Comparison of ENCODE assay signal across 1 cellular context in the genomic region with DNA sequence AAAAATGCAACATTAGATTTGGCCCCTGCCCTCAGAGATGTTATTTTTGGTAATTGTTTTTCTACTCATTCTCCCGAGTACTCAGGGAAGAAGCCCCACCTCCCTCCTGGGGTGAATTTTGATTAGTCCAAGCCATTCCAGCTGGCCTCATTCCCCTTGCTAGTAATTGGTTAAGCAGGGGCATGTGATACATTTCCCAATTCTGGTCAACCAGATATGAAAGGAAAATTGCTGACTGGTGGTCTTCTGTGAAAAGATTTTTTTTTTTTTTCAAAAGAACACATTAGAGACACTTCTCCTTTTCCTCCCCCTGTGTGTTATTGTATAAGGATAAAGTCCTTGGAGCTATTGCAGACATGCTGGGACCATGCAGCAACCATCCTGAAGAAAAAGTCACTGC.
TF ChIP-seq lines count a peak whose summit lies in the region.

No MANE protein-coding gene starts in this region.

TF ChIP-seq in K562, 482 proteins besides CTCF, POLR2A, EP300 and RAD21 (continued from another document):
- TF ChIP-seq, protein P1, sequence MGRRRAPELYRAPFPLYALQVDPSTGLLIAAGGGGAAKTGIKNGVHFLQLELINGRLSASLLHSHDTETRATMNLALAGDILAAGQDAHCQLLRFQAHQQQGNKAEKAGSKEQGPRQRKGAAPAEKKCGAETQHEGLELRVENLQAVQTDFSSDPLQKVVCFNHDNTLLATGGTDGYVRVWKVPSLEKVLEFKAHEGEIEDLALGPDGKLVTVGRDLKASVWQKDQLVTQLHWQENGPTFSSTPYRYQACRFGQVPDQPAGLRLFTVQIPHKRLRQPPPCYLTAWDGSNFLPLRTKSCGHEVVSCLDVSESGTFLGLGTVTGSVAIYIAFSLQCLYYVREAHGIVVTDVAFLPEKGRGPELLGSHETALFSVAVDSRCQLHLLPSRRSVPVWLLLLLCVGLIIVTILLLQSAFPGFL (CRISPR knock-in tag; IDR thresholded peaks at IDR 0.05) = no peak
- no peak for TF ChIP-seq DNMT1 (IDR thresholded peaks at IDR 0.05)
- TF ChIP-seq, protein P2, sequence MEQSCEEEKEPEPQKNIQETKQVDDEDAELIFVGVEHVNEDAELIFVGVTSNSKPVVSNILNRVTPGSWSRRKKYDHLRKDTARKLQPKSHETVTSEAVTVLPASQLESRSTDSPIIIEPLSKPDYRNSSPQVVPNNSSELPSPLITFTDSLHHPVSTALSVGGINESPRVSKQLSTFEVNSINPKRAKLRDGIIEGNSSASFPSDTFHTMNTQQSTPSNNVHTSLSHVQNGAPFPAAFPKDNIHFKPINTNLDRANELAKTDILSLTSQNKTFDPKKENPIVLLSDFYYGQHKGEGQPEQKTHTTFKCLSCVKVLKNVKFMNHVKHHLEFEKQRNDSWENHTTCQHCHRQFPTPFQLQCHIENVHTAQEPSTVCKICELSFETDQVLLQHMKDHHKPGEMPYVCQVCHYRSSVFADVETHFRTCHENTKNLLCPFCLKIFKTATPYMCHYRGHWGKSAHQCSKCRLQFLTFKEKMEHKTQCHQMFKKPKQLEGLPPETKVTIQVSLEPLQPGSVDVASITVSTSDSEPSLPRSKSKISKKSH (CRISPR knock-in tag; IDR thresholded peaks at IDR 0.05) = no peak
- TF ChIP-seq, protein P3, sequence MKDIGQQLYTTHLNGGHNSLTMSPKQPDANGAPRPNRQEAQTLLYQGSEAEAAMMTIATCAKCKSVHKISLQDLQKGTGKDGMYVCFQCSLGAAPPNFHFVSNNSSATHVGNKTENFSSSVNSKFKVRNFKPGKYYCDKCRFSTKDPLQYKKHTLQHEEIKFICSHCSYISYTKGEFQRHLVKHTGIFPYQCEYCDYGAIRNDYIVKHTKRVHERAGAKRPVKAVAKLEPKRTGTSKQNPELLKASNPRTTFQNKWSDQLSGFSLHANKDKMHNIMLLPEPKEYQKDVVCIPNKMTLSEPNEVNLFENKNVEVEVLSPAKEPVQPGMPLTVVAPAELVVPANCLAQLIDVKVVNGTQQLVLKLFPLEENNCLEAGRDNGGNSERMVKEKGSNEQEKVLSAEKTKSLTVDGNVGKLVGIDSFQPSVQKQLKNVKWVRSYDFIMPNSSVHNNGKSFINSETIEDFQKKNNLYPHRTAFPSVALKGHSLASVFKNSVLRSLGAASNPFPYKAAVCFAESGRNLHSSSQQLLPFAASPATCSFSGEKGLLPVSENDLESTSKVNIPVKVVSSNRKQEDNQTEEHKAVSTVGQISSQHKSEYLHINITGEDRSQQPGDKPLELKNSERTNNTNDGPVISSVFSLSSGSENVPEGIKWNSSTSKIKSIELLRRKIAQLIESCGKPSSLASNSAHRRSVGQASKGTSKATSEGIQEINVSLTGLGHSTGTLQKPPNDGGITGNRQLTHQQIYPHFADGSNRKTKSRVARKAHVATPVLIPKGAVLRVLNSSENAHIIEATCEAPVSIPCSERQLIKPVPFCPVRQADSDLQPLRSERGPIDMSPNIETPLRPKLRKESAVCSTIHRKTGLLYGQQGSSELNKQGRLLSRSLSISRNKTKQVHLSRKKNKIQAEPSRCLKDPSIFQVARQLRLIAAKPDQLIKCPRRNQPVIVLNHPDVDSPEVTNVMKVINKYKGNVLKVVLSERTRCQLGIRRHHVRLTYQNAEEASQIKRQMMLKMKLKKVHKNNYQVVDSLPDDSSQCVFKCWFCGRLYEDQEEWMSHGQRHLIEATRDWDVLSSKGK (CRISPR knock-in tag; IDR thresholded peaks at IDR 0.05) = no peak
- no peak for TF ChIP-seq ZNF24 (IDR thresholded peaks at IDR 0.05)
- TF ChIP-seq, protein P4, sequence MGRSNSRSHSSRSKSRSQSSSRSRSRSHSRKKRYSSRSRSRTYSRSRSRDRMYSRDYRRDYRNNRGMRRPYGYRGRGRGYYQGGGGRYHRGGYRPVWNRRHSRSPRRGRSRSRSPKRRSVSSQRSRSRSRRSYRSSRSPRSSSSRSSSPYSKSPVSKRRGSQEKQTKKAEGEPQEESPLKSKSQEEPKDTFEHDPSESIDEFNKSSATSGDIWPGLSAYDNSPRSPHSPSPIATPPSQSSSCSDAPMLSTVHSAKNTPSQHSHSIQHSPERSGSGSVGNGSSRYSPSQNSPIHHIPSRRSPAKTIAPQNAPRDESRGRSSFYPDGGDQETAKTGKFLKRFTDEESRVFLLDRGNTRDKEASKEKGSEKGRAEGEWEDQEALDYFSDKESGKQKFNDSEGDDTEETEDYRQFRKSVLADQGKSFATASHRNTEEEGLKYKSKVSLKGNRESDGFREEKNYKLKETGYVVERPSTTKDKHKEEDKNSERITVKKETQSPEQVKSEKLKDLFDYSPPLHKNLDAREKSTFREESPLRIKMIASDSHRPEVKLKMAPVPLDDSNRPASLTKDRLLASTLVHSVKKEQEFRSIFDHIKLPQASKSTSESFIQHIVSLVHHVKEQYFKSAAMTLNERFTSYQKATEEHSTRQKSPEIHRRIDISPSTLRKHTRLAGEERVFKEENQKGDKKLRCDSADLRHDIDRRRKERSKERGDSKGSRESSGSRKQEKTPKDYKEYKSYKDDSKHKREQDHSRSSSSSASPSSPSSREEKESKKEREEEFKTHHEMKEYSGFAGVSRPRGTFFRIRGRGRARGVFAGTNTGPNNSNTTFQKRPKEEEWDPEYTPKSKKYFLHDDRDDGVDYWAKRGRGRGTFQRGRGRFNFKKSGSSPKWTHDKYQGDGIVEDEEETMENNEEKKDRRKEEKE (IDR thresholded peaks at IDR 0.05; ENCODE audit: borderline replicate concordance in 1 of 2, control insufficient read depth in 1 of 2, low read depth in 2 of 2, low read length in 1 of 2) = no peak
- TF ChIP-seq, protein P5, sequence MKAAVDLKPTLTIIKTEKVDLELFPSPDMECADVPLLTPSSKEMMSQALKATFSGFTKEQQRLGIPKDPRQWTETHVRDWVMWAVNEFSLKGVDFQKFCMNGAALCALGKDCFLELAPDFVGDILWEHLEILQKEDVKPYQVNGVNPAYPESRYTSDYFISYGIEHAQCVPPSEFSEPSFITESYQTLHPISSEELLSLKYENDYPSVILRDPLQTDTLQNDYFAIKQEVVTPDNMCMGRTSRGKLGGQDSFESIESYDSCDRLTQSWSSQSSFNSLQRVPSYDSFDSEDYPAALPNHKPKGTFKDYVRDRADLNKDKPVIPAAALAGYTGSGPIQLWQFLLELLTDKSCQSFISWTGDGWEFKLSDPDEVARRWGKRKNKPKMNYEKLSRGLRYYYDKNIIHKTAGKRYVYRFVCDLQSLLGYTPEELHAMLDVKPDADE (conservative IDR thresholded peaks at IDR 0.05; ENCODE audit: control insufficient read depth, low read depth, low read length) = no peak
- no peak for TF ChIP-seq RBM39 (optimal IDR thresholded peaks at IDR 0.05; ENCODE audit: low read depth, low read length)
- peak; percentile 31; the same call in 1 of the 2 replicates for TF ChIP-seq MAFG (tag; conservative IDR thresholded peaks at IDR 0.05)
TF ChIP-seq in K562: peak in this region for 4.
